7 cellular contexts compared by ENCODE assay signal in genomic region chr6:31294056-31294455, GRCh38.
"Had no signal": no experiment of that assay in that cellular context is flagged by ENCODE, and none has a peak within 500 bp of the region (broad histone marks: within the 10 kb centered on the region; RNA-seq: fewer than 3 reads in every experiment).

No MANE protein-coding gene starts in this region.

- H3K4me3 ChIP-seq: GM12878 had no signal

- FAIRE-seq: G401.6, GM12878, GM12891, GM18507, GM19239 had no signal

- ATAC-seq: GM12878 had no signal

- DNase-seq: GDM1, GF-D8 had no signal
